In the genomic region with DNA sequence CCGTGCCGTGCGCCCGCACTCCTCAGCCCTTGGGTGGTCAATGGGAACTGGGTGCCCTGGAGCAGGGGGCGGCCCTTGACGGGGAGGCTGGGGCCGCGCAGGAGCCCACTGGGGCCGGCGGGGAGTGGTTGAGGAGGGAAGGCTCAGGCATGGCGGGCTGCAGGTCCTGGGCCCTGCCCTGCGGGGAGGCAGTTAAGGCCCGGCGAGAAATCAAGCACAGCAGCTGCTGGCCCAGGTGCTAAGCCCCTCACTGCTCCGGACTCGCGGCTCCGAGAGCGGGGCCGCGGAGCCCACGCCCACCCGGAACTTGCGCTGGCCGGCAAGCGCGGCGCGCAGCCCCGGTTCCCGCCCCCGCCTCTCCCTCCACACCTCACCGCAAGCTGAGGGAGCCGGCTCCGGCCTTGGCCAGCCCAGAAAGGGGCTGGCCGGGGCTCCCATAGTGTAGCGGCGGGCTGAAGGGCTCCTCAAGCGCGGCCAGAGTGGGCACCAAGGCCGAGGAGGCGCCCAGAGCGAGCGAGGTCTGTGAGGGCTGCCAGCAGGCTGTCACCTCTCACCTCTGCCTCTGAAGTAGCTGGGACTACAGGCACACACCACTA, we compare ENCODE assay signal across 9 cellular contexts. TPM values are rescaled to one million over a fixed set of nuclear protein-coding genes. Genes with fewer than 3 reads are reported as not detected.
DNase-seq lines count a peak whose midpoint lies in the region; ATAC-seq and TF ChIP-seq lines count a peak whose summit lies in the region.
"Had no signal": no experiment of that assay in that cellular context is flagged by ENCODE, and none has a peak within 500 bp of the region (broad histone marks: within the 10 kb centered on the region; RNA-seq: fewer than 3 reads in every experiment).

No MANE protein-coding gene starts in this region.

- H3K36me3 ChIP-seq in CD4-positive, CD25-positive, alpha-beta regulatory T cell (ENCODE audit: control insufficient read depth, insufficient read depth, low read length): no peaks in the 10 kb centered on the region
- no peaks in the 10 kb centered on the region for H3K36me3 ChIP-seq in esophagus muscularis mucosa

- H3K27me3 ChIP-seq in CD4-positive, CD25-positive, alpha-beta regulatory T cell (ENCODE audit: control insufficient read depth, insufficient read depth, low read length): no peaks in the 10 kb centered on the region
- no peaks in the 10 kb centered on the region for H3K27me3 ChIP-seq in esophagus muscularis mucosa

- no peak for TF ChIP-seq EP300 in esophagus muscularis mucosa (IDR thresholded peaks at IDR 0.05)

- no peaks in the 10 kb centered on the region for H3K9me3 Mint-ChIP-seq in CD4-positive, CD25-positive, alpha-beta regulatory T cell
- H3K9me3 Mint-ChIP-seq in osteocyte (ENCODE audit: unreplicated experiment): no peaks in the 10 kb centered on the region

- H3K27ac Mint-ChIP-seq in CD4-positive, CD25-positive, alpha-beta regulatory T cell: no peak overlapping the region
- H3K27ac Mint-ChIP-seq in T-helper 17 cell: no peak overlapping the region
- no peak overlapping the region for H3K27ac Mint-ChIP-seq in osteocyte (ENCODE audit: unreplicated experiment)

- DNase-seq in CD4-positive, CD25-positive, alpha-beta regulatory T cell: no peak
- DNase-seq in T-helper 17 cell (no peak), esophagus muscularis mucosa (ENCODE audit: extremely low spot score) (no peak), retina (peak; percentile 60), LoVo (ENCODE audit: low spot score) (no peak), osteocyte (ENCODE audit: extremely low spot score, unreplicated experiment) (no peak)
- DNase-seq: NCI-H1092 had no signal

- peaks cover 0 to 8% (median under 1%) of the 10 kb centered on the region in 4 donors for H3K4me1 Mint-ChIP-seq in CD4-positive, CD25-positive, alpha-beta regulatory T cell
- peaks cover 3% of the 10 kb centered on the region for H3K4me1 Mint-ChIP-seq in T-helper 17 cell
- no peaks in the 10 kb centered on the region for H3K4me1 Mint-ChIP-seq in osteocyte (ENCODE audit: unreplicated experiment)

- TF ChIP-seq CTCF in esophagus muscularis mucosa (IDR thresholded peaks at IDR 0.05): no peak
- no peak for TF ChIP-seq CTCF in osteocyte (IDR thresholded peaks at IDR 0.05)

- no peak overlapping the region for H3K4me3 ChIP-seq in CD4-positive, CD25-positive, alpha-beta regulatory T cell (ENCODE audit: low read depth, low read length)
- H3K4me3 ChIP-seq in esophagus muscularis mucosa: peak overlapping the region; percentile 44 to 53 (median 50)

- H3K4me1 ChIP-seq in CD4-positive, CD25-positive, alpha-beta regulatory T cell (ENCODE audit: control insufficient read depth, insufficient read depth, low read length, poor library complexity, severe bottlenecking): peaks cover 9% of the 10 kb centered on the region
- H3K4me1 ChIP-seq in esophagus muscularis mucosa: peaks cover 5 to 12% (median 11%) of the 10 kb centered on the region in 4 donors

- no peaks in the 10 kb centered on the region for H3K9me3 ChIP-seq in CD4-positive, CD25-positive, alpha-beta regulatory T cell (ENCODE audit: control insufficient read depth in 2 of 2, low read length in 2 of 2)
- H3K9me3 ChIP-seq in T-helper 17 cell (ENCODE audit: control insufficient read depth, low read length, poor library complexity, severe bottlenecking) (no peaks in the 10 kb centered on the region), esophagus muscularis mucosa (no peaks in the 10 kb centered on the region)

- H3K36me3 Mint-ChIP-seq in CD4-positive, CD25-positive, alpha-beta regulatory T cell: peaks cover 4% of the 10 kb centered on the region
- H3K36me3 Mint-ChIP-seq in T-helper 17 cell (ENCODE audit: low read depth): peaks cover 4% of the 10 kb centered on the region
- no peaks in the 10 kb centered on the region for H3K36me3 Mint-ChIP-seq in osteocyte (ENCODE audit: unreplicated experiment)

- peak overlapping the region; percentile 59 to 79 (median 69) for H3K4me3 Mint-ChIP-seq in CD4-positive, CD25-positive, alpha-beta regulatory T cell
- peak overlapping the region; percentile 3 for H3K4me3 Mint-ChIP-seq in T-helper 17 cell
- no peak overlapping the region for H3K4me3 Mint-ChIP-seq in osteocyte (ENCODE audit: unreplicated experiment)

- intact Hi-C loops in esophagus muscularis mucosa (cut with DNase I): no loop called here

- WGBS in esophagus muscularis mucosa: 43% methylated on average over 13 of the region's 44 CpGs

- ATAC-seq in CD4-positive, CD25-positive, alpha-beta regulatory T cell (ENCODE audit: low read depth in 2 of 2): peak in 1 of 2 donors; percentile 28
- ATAC-seq in T-helper 17 cell (no peak), GM21423 (IDR thresholded peaks at IDR 0.05; ENCODE audit: unreplicated experiment) (no peak), HG02840 (IDR thresholded peaks at IDR 0.05; ENCODE audit: low FRiP score, unreplicated experiment) (no peak)

- H3K27me3 Mint-ChIP-seq in CD4-positive, CD25-positive, alpha-beta regulatory T cell: peaks cover 14% of the 10 kb centered on the region
- H3K27me3 Mint-ChIP-seq in T-helper 17 cell (peaks cover 43% of the 10 kb centered on the region), osteocyte (ENCODE audit: unreplicated experiment) (peaks cover 19% of the 10 kb centered on the region)

- no peak for TF ChIP-seq POLR2A in esophagus muscularis mucosa (IDR thresholded peaks at IDR 0.05; ENCODE audit: low read depth)

- no peak overlapping the region for H3K27ac ChIP-seq in CD4-positive, CD25-positive, alpha-beta regulatory T cell (ENCODE audit: insufficient read depth, low read length, poor library complexity, severe bottlenecking)
- H3K27ac ChIP-seq in esophagus muscularis mucosa (replicated peaks in 1 of 4): peak overlapping the region in 3 of 4 donors; percentile 34 to 55 (median 42)

RNA-seq across cellular contexts. Expression of a gene that starts 7.8 kb away (rescaled TPM):
- total RNA-seq in CD4-positive, CD25-positive, alpha-beta regulatory T cell: 3.7 TPM
- not detected for polyA plus RNA-seq in CD4-positive, CD25-positive, alpha-beta regulatory T cell
- total RNA-seq in T-helper 17 cell: 10 to 100 TPM in 1 of 2 donors, 1 to 10 TPM in 1; 3.8 to 68.5 TPM
- under 1 TPM in 1 of 4 donors, not detected in 3; 0.50 TPM for total RNA-seq in esophagus muscularis mucosa
- total RNA-seq in osteocyte: not detected in 2 replicates

RNA-seq across cellular contexts. Expression of a gene that starts 53.2 kb away (rescaled TPM):
- total RNA-seq in CD4-positive, CD25-positive, alpha-beta regulatory T cell: 57.2 TPM
- polyA plus RNA-seq in CD4-positive, CD25-positive, alpha-beta regulatory T cell: 10 to 100 TPM; 14.5 to 21.9 (median 19.1) TPM
- total RNA-seq in T-helper 17 cell: 10 to 100 TPM; 33.7 to 37.8 TPM
- 10 to 100 TPM in 3 of 4 donors, 1 to 10 TPM in 1; 7.5 to 18.4 (median 17.6) TPM for total RNA-seq in esophagus muscularis mucosa
- total RNA-seq in osteocyte: 16.7 and 23.2 TPM in 2 replicates
